ENCODE assay signal across 6 cellular contexts in the genomic region with DNA sequence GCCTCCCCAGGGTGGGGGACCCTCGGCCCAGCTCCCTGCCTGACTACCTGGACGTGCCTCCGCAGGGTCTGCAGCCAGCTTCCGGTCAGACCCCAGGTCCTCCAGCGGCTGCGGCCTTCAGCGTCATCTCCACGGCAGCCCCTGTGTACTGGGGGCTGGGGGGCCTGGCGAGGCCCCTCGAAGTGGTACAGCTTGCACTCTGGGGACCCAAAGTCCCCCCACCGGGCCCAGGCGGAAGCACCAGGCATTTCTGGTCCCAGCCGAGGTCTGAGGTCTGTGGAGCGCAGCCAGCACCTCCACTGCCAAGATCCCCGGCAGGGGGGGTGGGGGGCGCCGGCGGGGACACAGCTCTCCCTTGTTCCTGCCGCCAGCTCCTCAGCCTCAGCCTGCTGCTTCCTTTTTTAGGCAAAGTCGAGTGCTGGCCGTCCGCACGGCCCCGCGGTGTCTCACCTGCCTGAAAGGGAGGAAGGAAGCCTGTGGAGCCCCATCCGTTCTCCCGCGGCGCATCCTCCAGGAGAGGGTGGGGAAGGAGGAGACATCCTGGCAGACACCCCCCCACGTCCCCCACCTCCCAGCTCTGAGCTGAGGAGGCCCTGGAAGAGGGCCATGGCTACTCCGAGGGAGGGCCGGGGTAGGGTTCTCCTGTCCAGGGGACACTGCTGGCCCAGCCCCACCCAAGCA. TPM values are rescaled to one million over a fixed set of nuclear protein-coding genes. Genes with fewer than 3 reads are reported as not detected.
DNase-seq lines count a peak whose midpoint lies in the region; ATAC-seq and TF ChIP-seq lines count a peak whose summit lies in the region.

No MANE protein-coding gene starts in this region.

- peaks cover 0 to 93% of the 10 kb centered on the region in 2 donors for H3K27me3 ChIP-seq in left lung

- H3K9me3 ChIP-seq in left lung: no peaks in the 10 kb centered on the region

- POLR2A ChIA-PET in RWPE1 (lab: Yijun Ruan, JAX; ENCODE audit: low non-redundant PET) (interaction anchor here (0.8 to 0.9 kb wide), 2 partner anchors 13 to 27 kb away, joined by 3 read pairs; a partner anchor contains a TSS), GM10248 (lab: Yijun Ruan, JAX) (no interaction called here)

- TF ChIP-seq CTCF in RWPE1 (conservative IDR thresholded peaks at IDR 0.05; ENCODE audit: low read depth) (no peak), left lung (IDR thresholded peaks at IDR 0.05) (no peak), GM10248 (IDR thresholded peaks at IDR 0.05; ENCODE audit: control extremely low read depth, extremely low read depth, low read depth, missing control alignments) (no peak)

- H3K4me1 ChIP-seq in left lung: peaks cover 46 to 88% of the 10 kb centered on the region in 2 donors

- peaks cover 0 to 4% of the 10 kb centered on the region in 2 donors for H3K36me3 ChIP-seq in left lung

- peak; percentile 24 for DNase-seq in AG08396 (ENCODE audit: low spot score)
- DNase-seq in RWPE1 (ENCODE audit: low spot score): no peak
- DNase-seq in left lung: peak in 1 of 2 donors; percentile 87
- DNase-seq in GM10248 (ENCODE audit: extremely low spot score): no peak
- no peak for DNase-seq in NOMO-1 treated with DMSO at 0.1 percent for 48 hours (lab: John Stamatoyannopoulos, UW; ENCODE audit: unreplicated experiment)
- DNase-seq in COR-L47 (lab: John Stamatoyannopoulos, UW): no peak

- CTCF ChIA-PET in RWPE1 (lab: Yijun Ruan, JAX) (interaction anchor here (0.6 to 1.8 kb wide), 4 partner anchors 27 to 292 kb away, joined by 3 to 7 read pairs (median 3); a partner anchor contains a TSS), GM10248 (lab: Yijun Ruan, JAX) (interaction anchor here (1.1 to 1.5 kb wide), 2 partner anchors 35 to 63 kb away, joined by 3 to 4 read pairs; a partner anchor contains a TSS)

- peak overlapping the region; percentile 42; the same call in 1 of the 2 replicates for H3K27ac ChIP-seq in RWPE1
- H3K27ac ChIP-seq in left lung: peak overlapping the region; percentile 84 to 91

- peak overlapping the region in 1 of 2 donors; percentile 52 for H3K4me3 ChIP-seq in left lung

- intact Hi-C loops in left lung (cut with DNase I): no loop called here

- peak; percentile 2 for ATAC-seq in left lung

RNA-seq across cellular contexts. Expression of a gene that starts 1.2 kb away (rescaled TPM):
- total RNA-seq in left lung: 100 to 1,000 TPM; 113 to 147 TPM

RNA-seq across cellular contexts. Expression of a gene that starts 13.2 kb away (rescaled TPM):
- total RNA-seq in left lung: 10 to 100 TPM; 18.4 to 35.2 TPM

RNA-seq across cellular contexts. Expression of a gene that starts 15.2 kb away (rescaled TPM):
- 10 to 100 TPM in 1 of 2 donors, 1 to 10 TPM in 1; 9.9 to 14.9 TPM for total RNA-seq in left lung

RNA-seq across cellular contexts. Expression of a gene that starts 27.2 kb away (rescaled TPM):
- 100 to 1,000 TPM in 1 of 2 donors, 10 to 100 TPM in 1; 69.5 to 103 TPM for total RNA-seq in left lung

RNA-seq across cellular contexts. Expression of a gene that starts 35.1 kb away (rescaled TPM):
- 100 to 1,000 TPM; 142 to 161 TPM for total RNA-seq in left lung
